ENCODE assay signal across 8 cellular contexts in genomic region chr11:125224391-125225015, GRCh38. TPM values are rescaled to one million over a fixed set of nuclear protein-coding genes. Genes with fewer than 3 reads are reported as not detected.
DNase-seq lines count a peak whose midpoint lies in the region; ATAC-seq and TF ChIP-seq lines count a peak whose summit lies in the region.

No MANE protein-coding gene starts in this region.

- peaks cover 25% of the 10 kb centered on the region for H3K36me3 Mint-ChIP-seq in osteocyte (ENCODE audit: unreplicated experiment)
- H3K36me3 Mint-ChIP-seq in activated naive CD4-positive, alpha-beta T cell treated with anti-CD3 and anti-CD28 coated beads, Interleukin-2, amount 10 ng/mL, durations not matched to agents 7 days and 5 days, result no peaks in the 10 kb centered on the region

- no peaks in the 10 kb centered on the region for H3K4me1 ChIP-seq in SJCRH30
- no peaks in the 10 kb centered on the region for H3K4me1 ChIP-seq in foreskin keratinocyte

- in situ Hi-C loops in G401 (cut with HindIII; ENCODE audit: low sequenced_read_pairs), result no loop called here

- H3K27ac ChIP-seq in SJCRH30 (no peak overlapping the region), foreskin keratinocyte (no peak overlapping the region)

- H3K4me3 Mint-ChIP-seq in osteocyte (ENCODE audit: unreplicated experiment), result no peak overlapping the region
- no peak overlapping the region for H3K4me3 Mint-ChIP-seq in activated naive CD4-positive, alpha-beta T cell treated with anti-CD3 and anti-CD28 coated beads, Interleukin-2, amount 10 ng/mL, durations not matched to agents 7 days and 5 days

- H3K9me3 Mint-ChIP-seq in osteocyte (ENCODE audit: unreplicated experiment), result no peaks in the 10 kb centered on the region
- no peaks in the 10 kb centered on the region for H3K9me3 Mint-ChIP-seq in activated naive CD4-positive, alpha-beta T cell treated with anti-CD3 and anti-CD28 coated beads, Interleukin-2, amount 10 ng/mL, durations not matched to agents 7 days and 5 days

- peaks cover 52% of the 10 kb centered on the region for H3K4me1 Mint-ChIP-seq in osteocyte (ENCODE audit: unreplicated experiment)
- no peaks in the 10 kb centered on the region for H3K4me1 Mint-ChIP-seq in activated naive CD4-positive, alpha-beta T cell treated with anti-CD3 and anti-CD28 coated beads, Interleukin-2, amount 10 ng/mL, durations not matched to agents 7 days and 5 days

- DNase-seq in G401 (ENCODE audit: low spot score) (peak; percentile 13), SJCRH30 (peak; percentile 50 to 66), foreskin keratinocyte (no peak), osteocyte (ENCODE audit: extremely low spot score, unreplicated experiment) (no peak), SK-N-DZ (ENCODE audit: low spot score) (no peak)
- DNase-seq in activated naive CD4-positive, alpha-beta T cell treated with anti-CD3 and anti-CD28 coated beads, Interleukin-2, amount 10 ng/mL, durations not matched to agents 7 days and 5 days, result no peak

- H3K27ac Mint-ChIP-seq in osteocyte (ENCODE audit: unreplicated experiment), result no peak overlapping the region
- no peak overlapping the region for H3K27ac Mint-ChIP-seq in activated naive CD4-positive, alpha-beta T cell treated with anti-CD3 and anti-CD28 coated beads, Interleukin-2, amount 10 ng/mL, durations not matched to agents 7 days and 5 days

- no peaks in the 10 kb centered on the region for H3K27me3 Mint-ChIP-seq in osteocyte (ENCODE audit: unreplicated experiment)
- H3K27me3 Mint-ChIP-seq in activated naive CD4-positive, alpha-beta T cell treated with anti-CD3 and anti-CD28 coated beads, Interleukin-2, amount 10 ng/mL, durations not matched to agents 7 days and 5 days, result peaks cover 10% of the 10 kb centered on the region

- CTCF ChIA-PET in activated naive CD4-positive, alpha-beta T cell treated with anti-CD3 and anti-CD28 coated beads, Interleukin-2, amount 10 ng/mL, durations not matched to agents 7 days and 5 days (lab: Charles Lee), result interaction anchor here (1.1 kb wide), 1 partner anchor 120 kb away, joined by 3 read pairs; no protein-coding TSS in a partner anchor

- 0 out of 2 replicates have a peak, but pooled peaks cover 2% of the 10 kb centered on the region for H3K36me3 ChIP-seq in SJCRH30

- no peak overlapping the region for H3K4me3 ChIP-seq in SJCRH30

- peak; percentile 48 for TF ChIP-seq CTCF in foreskin keratinocyte (conservative IDR thresholded peaks at IDR 0.05)
- peak; percentile 44 for TF ChIP-seq CTCF in osteocyte (IDR thresholded peaks at IDR 0.05)

- H3K27me3 ChIP-seq in SJCRH30 (no peaks in the 10 kb centered on the region), foreskin keratinocyte (no peaks in the 10 kb centered on the region)

- ATAC-seq in foreskin keratinocyte (peak; percentile 44), HG02870 (IDR thresholded peaks at IDR 0.05; ENCODE audit: unreplicated experiment) (no peak), HG02840 (IDR thresholded peaks at IDR 0.05; ENCODE audit: low FRiP score, unreplicated experiment) (no peak)

- H3K9me3 ChIP-seq in SJCRH30 (replicated peaks), result no peaks in the 10 kb centered on the region

RNA-seq across cellular contexts. Expression of gene PKNOX2, which starts 60.0 kb away (rescaled TPM):
- 4.1 and 4.6 TPM in 2 replicates for total RNA-seq in G401 (2014; rRNA removed; shearing (Covaris generic))
- total RNA-seq in SJCRH30 (2014; rRNA removed; shearing (Covaris generic)), result 13.1 and 15.1 TPM in 2 replicates
- total RNA-seq in foreskin keratinocyte, result 0.04 and 0.10 TPM in 2 replicates
- 0.03 and 0.04 TPM in 2 replicates for polyA plus RNA-seq in foreskin keratinocyte
- 78.7 and 89.3 TPM in 2 replicates for total RNA-seq in osteocyte
- 0.05 TPM in 1 of 2 replicates, not detected in the other for polyA plus RNA-seq in SK-N-DZ (2014; cell fraction: cytosol; rRNA removed)
- polyA plus RNA-seq in SK-N-DZ (2014; cell fraction: nucleus; rRNA removed), result not detected in 2 replicates

Comparison
In these comparisons a context has a peak if more than half of its experiments do, and no peak if none do; other contexts are left out.
1. DNase-seq: peak in G401 (single experiment) and SJCRH30 (2 of 2); none in foreskin keratinocyte (0 of 2), osteocyte (single experiment), SK-N-DZ (single experiment) and activated naive CD4-positive, alpha-beta T cell treated with anti-CD3 and anti-CD28 coated beads, Interleukin-2, amount 10 ng/mL, durations not matched to agents 7 days and 5 days (single experiment).